ENCODE assay signal across 24 cellular contexts in genomic region chr7:93354815-93355214, GRCh38.
"Had no signal": no experiment of that assay in that cellular context is flagged by ENCODE, and none has a peak within 500 bp of the region (broad histone marks: within the 10 kb centered on the region; RNA-seq: fewer than 3 reads in every experiment).

No MANE protein-coding gene starts in this region.

- H3K4me3 ChIP-seq: coronary artery, dorsolateral prefrontal cortex, esophagus squamous epithelium, gastrocnemius medialis, heart right ventricle, left lung, lower lobe of right lung, mucosa of descending colon had no signal

- H3K27ac ChIP-seq: coronary artery, dorsolateral prefrontal cortex, esophagus squamous epithelium, gastrocnemius medialis, heart right ventricle, left lung, lower lobe of right lung had no signal

- H3K27me3 ChIP-seq: dorsolateral prefrontal cortex, esophagus squamous epithelium, gastrocnemius medialis, heart right ventricle, left lung had no signal

- ATAC-seq: gastrocnemius medialis, heart right ventricle, left cardiac atrium, left lung, left ventricle myocardium superior, lower lobe of right lung, mucosa of descending colon had no signal

- DNase-seq: dermis blood vessel endothelial cell; dorsolateral prefrontal cortex; effector CD4-positive, alpha-beta T cell; effector memory CD4-positive, alpha-beta T cell; esophagus squamous epithelium; foreskin fibroblast; foreskin melanocyte; gastrocnemius medialis; glutamatergic neuron; head of caudate nucleus; heart right ventricle; hippocampal formation; left cardiac atrium; left lung; left ventricle myocardium superior; lower lobe of right lung; mesenchymal stem cell; mucosa of descending colon; naive B cell had no signal

- H3K9me3 ChIP-seq: esophagus squamous epithelium, gastrocnemius medialis, heart right ventricle, left lung, lower lobe of right lung, mucosa of descending colon had no signal

- H3K4me1 ChIP-seq: esophagus squamous epithelium, gastrocnemius medialis, heart right ventricle, left lung, lower lobe of right lung had no signal

- FAIRE-seq: colon, endothelial cell of umbilical vein, islet of Langerhans, keratinocyte had no signal
